In the genomic region with DNA sequence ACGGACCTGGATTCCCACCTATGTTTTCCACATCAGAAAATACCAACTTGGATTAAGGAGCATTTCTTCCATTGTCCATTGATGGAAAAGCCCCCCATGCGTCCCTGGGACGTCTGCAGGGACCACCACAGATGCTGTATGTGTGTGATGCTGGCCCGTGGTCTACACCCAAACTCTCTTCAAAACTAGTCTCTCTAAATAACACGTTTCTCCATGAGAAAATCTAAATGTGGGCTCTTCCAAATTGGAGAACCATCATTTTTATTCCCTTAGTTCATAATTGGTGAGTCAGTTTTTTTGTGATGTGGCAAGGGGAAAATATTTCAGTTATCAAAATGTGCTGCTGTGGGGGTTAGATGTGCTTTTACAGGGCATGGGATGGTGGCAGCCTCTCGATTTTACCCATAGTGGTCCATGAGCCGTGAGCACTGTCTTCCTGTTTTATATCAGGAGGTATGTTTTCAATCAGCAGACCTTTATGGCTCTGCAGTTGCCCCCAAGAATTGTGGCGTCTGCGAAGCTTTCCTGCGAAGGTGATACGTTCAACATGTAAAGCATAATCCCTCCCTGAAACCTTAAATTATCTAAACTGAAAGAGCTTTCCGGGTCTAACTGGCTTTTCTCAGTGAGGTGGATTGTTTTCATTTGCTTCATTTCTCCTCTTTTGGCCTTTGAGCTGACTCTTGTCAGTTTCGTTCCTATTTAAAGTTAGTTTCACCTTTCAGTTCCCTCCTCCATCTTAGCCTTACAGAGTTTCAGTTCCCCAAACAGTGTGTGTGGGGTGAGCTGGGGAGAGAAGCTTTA, we compare ENCODE assay signal across 8 cellular contexts.
A peak's percentile ranks its signal among the peaks of the same experiment; 100 is the strongest.
DNase-seq lines count a peak whose midpoint lies in the region; ATAC-seq and TF ChIP-seq lines count a peak whose summit lies in the region.

No MANE protein-coding gene starts in this region.

- intact Hi-C loops in sigmoid colon (cut with DNase I) (no loop called here), Right ventricle myocardium superior (cut with DNase I) (no loop called here)

- H3K27ac ChIP-seq in sigmoid colon (peak overlapping the region; percentile 41 to 71 (median 50)), right atrium auricular region (no peak overlapping the region), brain microvascular endothelial cell (no peak overlapping the region)

- CTCF ChIA-PET in activated CD4-positive, alpha-beta memory T cell treated with anti-CD3 and anti-CD28 coated beads, Interleukin-2, amount 10 ng/mL, durations not matched to agents 7 days and 5 days (lab: Charles Lee) = interaction anchor here (0.7 to 1.6 kb wide), 4 partner anchors 14 to 80 kb away, joined by 3 to 10 read pairs (median 4); no protein-coding TSS in a partner anchor

- TF ChIP-seq EP300 in sigmoid colon (IDR thresholded peaks at IDR 0.05) = no peak

- H3K36me3 ChIP-seq in sigmoid colon (no peaks in the 10 kb centered on the region), right atrium auricular region (no peaks in the 10 kb centered on the region), brain microvascular endothelial cell (replicated peaks) (no peaks in the 10 kb centered on the region)

- H3K36me3 Mint-ChIP-seq in activated CD4-positive, alpha-beta memory T cell treated with anti-CD3 and anti-CD28 coated beads, Interleukin-2, amount 10 ng/mL, durations not matched to agents 7 days and 5 days (ENCODE audit: low read depth) = peaks cover 20% of the 10 kb centered on the region

- H3K9me3 ChIP-seq in sigmoid colon = no peaks in the 10 kb centered on the region
- no peaks in the 10 kb centered on the region for H3K9me3 ChIP-seq in right atrium auricular region

- no peak for TF ChIP-seq CTCF in sigmoid colon (IDR thresholded peaks at IDR 0.05)
- no peak for TF ChIP-seq CTCF in right atrium auricular region (IDR thresholded peaks at IDR 0.05)
- no peak for TF ChIP-seq CTCF in brain microvascular endothelial cell (IDR thresholded peaks at IDR 0.05; ENCODE audit: low read depth, low read length, missing control alignments)

- peak; percentile 37 for DNase-seq in activated CD4-positive, alpha-beta memory T cell treated with anti-CD3 and anti-CD28 coated beads, Interleukin-2, amount 10 ng/mL, durations not matched to agents 7 days and 5 days
- DNase-seq in sigmoid colon = no peak
- no peak for DNase-seq in right atrium auricular region (ENCODE audit: low spot score)
- no peak for DNase-seq in brain microvascular endothelial cell
- no peak for DNase-seq in Right ventricle myocardium superior
- no peak for DNase-seq in NK-92 treated with Interleukin-12 subunit alpha and Interleukin-12 subunit beta, amount 100 ng/mL, for 24 hours (lab: John Stamatoyannopoulos, UW)

- no peak for TF ChIP-seq POLR2A in sigmoid colon (IDR thresholded peaks at IDR 0.05)

- H3K9me3 Mint-ChIP-seq in activated CD4-positive, alpha-beta memory T cell treated with anti-CD3 and anti-CD28 coated beads, Interleukin-2, amount 10 ng/mL, durations not matched to agents 7 days and 5 days = peaks cover 2% of the 10 kb centered on the region

- in situ Hi-C loops in brain microvascular endothelial cell (cut with HindIII; ENCODE audit: low pct_ligation_motif_present, low sequenced_read_pairs) = no loop called here

- WGBS in sigmoid colon, 2 donors = 64 to 87% methylated on average over 13 of the region's 13 CpGs

- H3K4me1 ChIP-seq in sigmoid colon (peaks cover 0 to 47% (median 23%) of the 10 kb centered on the region in 4 donors), right atrium auricular region (no peaks in the 10 kb centered on the region)

- H3K27me3 Mint-ChIP-seq in activated CD4-positive, alpha-beta memory T cell treated with anti-CD3 and anti-CD28 coated beads, Interleukin-2, amount 10 ng/mL, durations not matched to agents 7 days and 5 days = peaks cover 2% of the 10 kb centered on the region

- POLR2A ChIA-PET in activated CD4-positive, alpha-beta memory T cell treated with anti-CD3 and anti-CD28 coated beads, Interleukin-2, amount 10 ng/mL, durations not matched to agents 7 days and 5 days (lab: Charles Lee) = interaction anchor here (0.9 to 3.0 kb wide), 9 partner anchors 9 to 80 kb away, joined by 3 to 53 read pairs (median 4); a partner anchor contains a TSS

- H3K4me1 Mint-ChIP-seq in activated CD4-positive, alpha-beta memory T cell treated with anti-CD3 and anti-CD28 coated beads, Interleukin-2, amount 10 ng/mL, durations not matched to agents 7 days and 5 days = peaks cover 26% of the 10 kb centered on the region

- peak overlapping the region; percentile 71 for H3K4me3 Mint-ChIP-seq in activated CD4-positive, alpha-beta memory T cell treated with anti-CD3 and anti-CD28 coated beads, Interleukin-2, amount 10 ng/mL, durations not matched to agents 7 days and 5 days

- peak overlapping the region; percentile 98 for H3K27ac Mint-ChIP-seq in activated CD4-positive, alpha-beta memory T cell treated with anti-CD3 and anti-CD28 coated beads, Interleukin-2, amount 10 ng/mL, durations not matched to agents 7 days and 5 days

- ATAC-seq in GM19328 (IDR thresholded peaks at IDR 0.05; ENCODE audit: unreplicated experiment) (peak; percentile 92), HG03097 (IDR thresholded peaks at IDR 0.05; ENCODE audit: low FRiP score, unreplicated experiment) (peak; percentile 96), Right ventricle myocardium superior (ENCODE audit: poor library complexity) (no peak)

- H3K27me3 ChIP-seq in sigmoid colon = no peaks in the 10 kb centered on the region
- no peaks in the 10 kb centered on the region for H3K27me3 ChIP-seq in right atrium auricular region
- no peaks in the 10 kb centered on the region for H3K27me3 ChIP-seq in brain microvascular endothelial cell (replicated peaks)

- no peak overlapping the region for H3K4me3 ChIP-seq in sigmoid colon
- no peak overlapping the region for H3K4me3 ChIP-seq in right atrium auricular region
- no peak overlapping the region for H3K4me3 ChIP-seq in brain microvascular endothelial cell (ENCODE audit: low read depth, low read length)

Comparison
In these comparisons a context has a peak if more than half of its experiments do, and no peak if none do; other contexts are left out.
1. H3K27ac ChIP-seq: peak in sigmoid colon (4 of 4); none in right atrium auricular region (0 of 2) and brain microvascular endothelial cell (single experiment).